In the genomic region with DNA sequence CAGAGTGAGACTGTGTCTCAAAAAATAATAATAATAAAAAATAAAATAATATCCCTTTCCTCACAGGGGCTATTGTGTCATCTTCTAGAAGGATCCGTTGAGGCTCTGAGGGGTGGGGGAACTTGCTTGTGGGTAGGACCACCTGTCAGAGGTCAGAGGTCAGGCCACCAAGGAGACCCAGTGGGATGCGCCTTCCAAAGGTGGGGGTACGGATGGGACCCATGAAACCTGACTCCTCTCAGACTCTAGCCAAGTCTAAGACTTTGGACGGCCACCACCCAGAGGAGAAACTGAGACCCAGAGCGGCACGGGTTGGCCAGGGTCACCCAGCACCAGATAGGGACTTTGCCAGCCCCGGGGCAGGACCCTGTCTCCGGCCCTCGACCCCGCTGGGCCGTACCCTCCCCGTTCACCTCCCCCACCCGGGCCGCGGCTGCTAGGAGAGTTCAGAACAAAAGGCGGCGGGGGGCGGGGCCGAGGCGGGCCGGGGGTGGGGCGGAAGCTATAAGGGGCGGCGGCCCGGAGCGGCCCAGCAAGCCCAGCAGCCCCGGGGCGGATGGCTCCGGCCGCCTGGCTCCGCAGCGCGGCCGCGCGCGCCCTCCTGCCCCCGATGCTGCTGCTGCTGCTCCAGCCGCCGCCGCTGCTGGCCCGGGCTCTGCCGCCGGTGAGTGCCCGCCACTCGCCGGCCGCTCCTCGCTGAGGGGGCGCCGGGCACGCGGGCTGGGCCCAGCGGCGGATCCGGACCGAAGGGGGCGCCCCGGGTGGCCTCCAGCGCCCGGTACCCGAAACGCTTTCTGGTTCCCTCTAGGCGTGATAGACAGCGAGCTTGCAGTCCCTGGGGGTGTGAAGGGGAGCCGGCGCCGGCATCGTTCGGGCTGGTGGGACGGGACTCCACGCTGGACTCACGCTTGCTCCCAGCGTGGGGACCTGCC, we compare ENCODE assay signal across 8 cellular contexts. TPM values are rescaled to one million over a fixed set of nuclear protein-coding genes. Genes with fewer than 3 reads are reported as not detected.
DNase-seq lines count a peak whose midpoint lies in the region; ATAC-seq and TF ChIP-seq lines count a peak whose summit lies in the region.

A gene with protein sequence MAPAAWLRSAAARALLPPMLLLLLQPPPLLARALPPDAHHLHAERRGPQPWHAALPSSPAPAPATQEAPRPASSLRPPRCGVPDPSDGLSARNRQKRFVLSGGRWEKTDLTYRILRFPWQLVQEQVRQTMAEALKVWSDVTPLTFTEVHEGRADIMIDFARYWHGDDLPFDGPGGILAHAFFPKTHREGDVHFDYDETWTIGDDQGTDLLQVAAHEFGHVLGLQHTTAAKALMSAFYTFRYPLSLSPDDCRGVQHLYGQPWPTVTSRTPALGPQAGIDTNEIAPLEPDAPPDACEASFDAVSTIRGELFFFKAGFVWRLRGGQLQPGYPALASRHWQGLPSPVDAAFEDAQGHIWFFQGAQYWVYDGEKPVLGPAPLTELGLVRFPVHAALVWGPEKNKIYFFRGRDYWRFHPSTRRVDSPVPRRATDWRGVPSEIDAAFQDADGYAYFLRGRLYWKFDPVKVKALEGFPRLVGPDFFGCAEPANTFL (plus strand): TSS at position 535 of the 932 bp plus-strand sequence. CDS start 22 bp downstream, at position 557.

- H3K9me2 ChIP-seq in MM.1S (replicated peaks; ENCODE audit: insufficient read depth, low read length), result no peaks in the 10 kb centered on the region

- DNase-seq in Caco-2 (peak; percentile 58 to 77), MM.1S (peak; percentile 60), mucosa of gallbladder (ENCODE audit: low spot score) (peak; percentile 42), putamen (ENCODE audit: low spot score) (no peak)
- peak; percentile 82 for DNase-seq in activated CD4-positive, alpha-beta T cell treated with anti-CD3 and anti-CD28 coated beads, Interleukin-2, amount 10 ng/mL, durations not matched to agents 24 days and 14 days
- DNase-seq in effector memory CD4-positive, alpha-beta T cell, result peak; percentile 19 to 38 (median 31)

- H3K36me3 ChIP-seq in Caco-2 (ENCODE audit: control insufficient read depth, insufficient read depth, low read length) (no peaks in the 10 kb centered on the region), MM.1S (replicated peaks; ENCODE audit: insufficient read depth, low read length) (no peaks in the 10 kb centered on the region), stomach smooth muscle (ENCODE audit: control insufficient read depth in 2 of 2, insufficient read depth in 2 of 2, low read length in 2 of 2) (no peaks in the 10 kb centered on the region)
- no peaks in the 10 kb centered on the region for H3K36me3 ChIP-seq in effector memory CD4-positive, alpha-beta T cell (ENCODE audit: control insufficient read depth, insufficient read depth, low read length)

- H3K36me3 Mint-ChIP-seq in Caco-2 (ENCODE audit: insufficient read depth, unreplicated experiment), result peaks cover 8% of the 10 kb centered on the region
- H3K36me3 Mint-ChIP-seq in activated CD4-positive, alpha-beta T cell treated with anti-CD3 and anti-CD28 coated beads, Interleukin-2, amount 10 ng/mL, durations not matched to agents 24 days and 14 days (ENCODE audit: low read depth), result no peaks in the 10 kb centered on the region

- H3K27ac Mint-ChIP-seq in Caco-2 (ENCODE audit: unreplicated experiment), result peak within 1 kb of the TSS; percentile 30
- peak within 1 kb of the TSS; percentile 4 for H3K27ac Mint-ChIP-seq in activated CD4-positive, alpha-beta T cell treated with anti-CD3 and anti-CD28 coated beads, Interleukin-2, amount 10 ng/mL, durations not matched to agents 24 days and 14 days

- peaks cover 38% of the 10 kb centered on the region for H3K4me1 ChIP-seq in Caco-2
- H3K4me1 ChIP-seq in MM.1S (ENCODE audit: low read length), result peaks cover 14% of the 10 kb centered on the region
- H3K4me1 ChIP-seq in effector memory CD4-positive, alpha-beta T cell (ENCODE audit: control insufficient read depth, insufficient read depth, low read length, poor library complexity, severe bottlenecking), result peaks cover 16% of the 10 kb centered on the region
- H3K4me1 ChIP-seq in stomach smooth muscle (ENCODE audit: control insufficient read depth, insufficient read depth, low read length), result peaks cover 56% of the 10 kb centered on the region

- H3K9ac ChIP-seq in MM.1S (ENCODE audit: low read length) (peak within 1 kb of the TSS; percentile 38; the same call in 1 of the 2 replicates), stomach smooth muscle (ENCODE audit: low read length in 2 of 2) (peak within 1 kb of the TSS; percentile 64 to 66)

- ATAC-seq in GM21390 (IDR thresholded peaks at IDR 0.05; ENCODE audit: unreplicated experiment), result no peak

- intact Hi-C loops in Caco-2 (cut with micrococcal nuclease; ENCODE audit: unreplicated experiment), result loop anchor here (2.0 kb wide), 1 partner anchor 14 kb away; the partner anchor contains the start of gene SMARCB1
- intact Hi-C loops in activated CD4-positive, alpha-beta T cell treated with anti-CD3 and anti-CD28 coated beads, Interleukin-2, amount 10 ng/mL, durations not matched to agents 24 days and 14 days (cut with micrococcal nuclease), result loop anchor here (1.0 kb wide), 1 partner anchor 14 kb away; the partner anchor contains the start of gene SMARCB1

- no peaks in the 10 kb centered on the region for H3K9me3 Mint-ChIP-seq in Caco-2 (ENCODE audit: unreplicated experiment)
- no peaks in the 10 kb centered on the region for H3K9me3 Mint-ChIP-seq in activated CD4-positive, alpha-beta T cell treated with anti-CD3 and anti-CD28 coated beads, Interleukin-2, amount 10 ng/mL, durations not matched to agents 24 days and 14 days

- no TSS peak for BruUV-seq in Caco-2 (replicated peaks; lab: Mats Ljungman, UMichigan)

- peak within 1 kb of the TSS; percentile 98 for H3K4me2 ChIP-seq in MM.1S (ENCODE audit: low read depth, low read length)

- H2AFZ ChIP-seq in MM.1S (ENCODE audit: low read length), result peak within 1 kb of the TSS; percentile 94

- peaks cover 12% of the 10 kb centered on the region for H3F3A ChIP-seq in MM.1S (ENCODE audit: insufficient read depth, low read length)

- peak within 1 kb of the TSS; percentile 74 for H3K4me3 ChIP-seq in Caco-2 (ENCODE audit: low read depth, low read length)
- H3K4me3 ChIP-seq in MM.1S (ENCODE audit: low read length), result peak within 1 kb of the TSS; percentile 59
- peak within 1 kb of the TSS; percentile 42 for H3K4me3 ChIP-seq in effector memory CD4-positive, alpha-beta T cell (ENCODE audit: insufficient read depth, low read depth, low read length, poor library complexity, severe bottlenecking)
- H3K4me3 ChIP-seq in stomach smooth muscle (ENCODE audit: low read length in 2 of 2), result peak within 1 kb of the TSS; percentile 77 to 81

- H3K79me2 ChIP-seq in MM.1S (ENCODE audit: low read length), result peaks cover 7% of the 10 kb centered on the region

- no peaks in the 10 kb centered on the region for H3K9me3 ChIP-seq in Caco-2
- H3K9me3 ChIP-seq in MM.1S (replicated peaks; ENCODE audit: insufficient read depth, low read length), result no peaks in the 10 kb centered on the region
- no peaks in the 10 kb centered on the region for H3K9me3 ChIP-seq in effector memory CD4-positive, alpha-beta T cell (ENCODE audit: control insufficient read depth, low read length)
- no peaks in the 10 kb centered on the region for H3K9me3 ChIP-seq in stomach smooth muscle (ENCODE audit: control insufficient read depth in 2 of 2, low read length in 2 of 2)

- H3K27me3 Mint-ChIP-seq in Caco-2 (ENCODE audit: insufficient read depth, unreplicated experiment), result no peaks in the 10 kb centered on the region
- H3K27me3 Mint-ChIP-seq in activated CD4-positive, alpha-beta T cell treated with anti-CD3 and anti-CD28 coated beads, Interleukin-2, amount 10 ng/mL, durations not matched to agents 24 days and 14 days, result peaks cover 17% of the 10 kb centered on the region

- H3K27ac ChIP-seq in MM.1S (ENCODE audit: low read length), result no peak within 1 kb of the TSS
- no peak within 1 kb of the TSS for H3K27ac ChIP-seq in effector memory CD4-positive, alpha-beta T cell (ENCODE audit: insufficient read depth, low read length, poor library complexity, severe bottlenecking)
- H3K27ac ChIP-seq in stomach smooth muscle (ENCODE audit: low read length), result no peak within 1 kb of the TSS

- peak within 1 kb of the TSS; percentile 74 for H3K4me3 Mint-ChIP-seq in Caco-2 (ENCODE audit: unreplicated experiment)
- H3K4me3 Mint-ChIP-seq in activated CD4-positive, alpha-beta T cell treated with anti-CD3 and anti-CD28 coated beads, Interleukin-2, amount 10 ng/mL, durations not matched to agents 24 days and 14 days, result peak within 1 kb of the TSS; percentile 63

- no peak for TF ChIP-seq CTCF in Caco-2 (IDR thresholded peaks at IDR 0.05; ENCODE audit: insufficient read depth in 1 of 2, low read depth in 1 of 2, low read length in 1 of 2, severe bottlenecking in 1 of 2, unreplicated experiment in 1 of 2)
- no peak; the same call in 1 of the 2 replicates for TF ChIP-seq CTCF in MM.1S (IDR thresholded peaks at IDR 0.05; ENCODE audit: low read length)

- POLR2A ChIA-PET in Caco-2 (lab: Charles Lee), result interaction anchor here (0.6 to 1.1 kb wide), 5 partner anchors 20 to 121 kb away, joined by 3 read pairs; partner anchors contain the start of genes MIF and SLC2A11

- CTCF ChIA-PET in Caco-2 (lab: Charles Lee), result interaction anchor here (0.6 to 1.3 kb wide), 3 partner anchors 51 to 85 kb away, joined by 3 to 4 read pairs (median 3); partner anchors contain the start of gene SLC2A11

- H3K27me3 ChIP-seq in Caco-2 (replicated peaks; ENCODE audit: control insufficient read depth, insufficient read depth, low read length) (no peaks in the 10 kb centered on the region), MM.1S (replicated peaks; ENCODE audit: insufficient read depth, low read length) (no peaks in the 10 kb centered on the region), stomach smooth muscle (ENCODE audit: control insufficient read depth in 1 of 2, insufficient read depth in 2 of 2, low read length in 2 of 2) (no peaks in the 10 kb centered on the region)
- no peaks in the 10 kb centered on the region for H3K27me3 ChIP-seq in effector memory CD4-positive, alpha-beta T cell (replicated peaks; ENCODE audit: control insufficient read depth, insufficient read depth, low read length, poor library complexity, severe bottlenecking)

- no peaks in the 10 kb centered on the region for H4K20me1 ChIP-seq in MM.1S (ENCODE audit: insufficient read depth, low read length)

- peaks cover 18% of the 10 kb centered on the region for H3K4me1 Mint-ChIP-seq in Caco-2 (ENCODE audit: low read depth, unreplicated experiment)
- peaks cover 12% of the 10 kb centered on the region for H3K4me1 Mint-ChIP-seq in activated CD4-positive, alpha-beta T cell treated with anti-CD3 and anti-CD28 coated beads, Interleukin-2, amount 10 ng/mL, durations not matched to agents 24 days and 14 days

RNA-seq across cellular contexts. Expression of the gene that starts here (rescaled TPM):
- total RNA-seq in Caco-2 (2022) (11.3 and 11.6 TPM in 2 replicates), mucosa of gallbladder (4.4 TPM)
- 0.50 and 0.70 TPM in 2 replicates for total RNA-seq in activated CD4-positive, alpha-beta T cell treated with anti-CD3 and anti-CD28 coated beads, Interleukin-2, amount 10 ng/mL, durations not matched to agents 24 days and 14 days

Comparison
In these comparisons a context has a peak if more than half of its experiments do, and no peak if none do; other contexts are left out.
1. Peak in DNase-seq in activated CD4-positive, alpha-beta T cell treated with anti-CD3 and anti-CD28 coated beads, Interleukin-2, amount 10 ng/mL, durations not matched to agents 24 days and 14 days; RNA of the gene not detected or under 1 TPM.